In the genomic region with DNA sequence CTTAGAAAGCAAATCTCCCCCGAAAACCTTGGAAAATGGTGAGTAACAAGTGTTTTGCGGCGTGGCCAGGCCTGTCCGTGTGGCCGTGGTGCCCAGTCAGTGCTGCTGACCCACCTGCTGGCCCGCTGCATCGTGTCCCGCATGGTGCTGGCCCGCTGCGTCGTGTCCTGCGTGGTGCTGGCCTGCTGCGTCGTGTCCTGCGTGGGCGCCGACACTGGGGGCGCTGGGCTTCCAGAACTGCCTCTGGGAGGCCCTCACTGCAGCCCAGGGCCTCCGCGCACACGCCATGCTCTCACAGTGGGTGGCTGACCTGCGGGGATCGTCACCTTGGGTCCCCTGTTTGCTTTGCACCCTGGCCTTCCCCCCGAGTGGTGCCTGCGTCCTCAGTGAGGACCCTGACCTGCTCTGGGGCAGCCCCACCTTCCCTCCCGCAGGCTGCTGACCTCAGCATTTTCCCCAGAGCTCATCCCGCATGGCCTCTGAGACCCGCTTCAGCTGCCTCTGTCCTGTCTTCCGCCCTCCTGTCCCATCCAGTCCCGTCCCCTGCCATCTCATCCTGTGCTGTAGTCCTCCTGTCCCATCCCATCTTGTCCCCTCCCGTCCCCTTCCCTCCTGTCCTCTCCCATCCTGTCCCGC, we compare ENCODE assay signal across 16 cellular contexts. TPM values are rescaled to one million over a fixed set of nuclear protein-coding genes. Genes with fewer than 3 reads are reported as not detected.
DNase-seq lines count a peak whose midpoint lies in the region; ATAC-seq and TF ChIP-seq lines count a peak whose summit lies in the region.
"Had no signal": no experiment of that assay in that cellular context is flagged by ENCODE, and none has a peak within 500 bp of the region (broad histone marks: within the 10 kb centered on the region; RNA-seq: fewer than 3 reads in every experiment).

No MANE protein-coding gene starts in this region.

- no peak for TF ChIP-seq CTCF in HEK293 (tag by site-specific recombination; IDR thresholded peaks at IDR 0.05)
- TF ChIP-seq CTCF in endothelial cell (IDR thresholded peaks at IDR 0.05; ENCODE audit: unreplicated experiment) = no peak
- TF ChIP-seq CTCF in uterus (IDR thresholded peaks at IDR 0.05) = no peak

- peak overlapping the region; percentile 39 for H3K4me3 Mint-ChIP-seq in endothelial cell (ENCODE audit: unreplicated experiment)

- intact Hi-C loops in uterus (cut with DNase I; ENCODE audit: low total_unique reads) = no loop called here

- CTCF ChIA-PET in HEK293 (lab: Yijun Ruan, JAX) = no interaction called here

- H3K9me3 Mint-ChIP-seq in endothelial cell (ENCODE audit: unreplicated experiment) = no peaks in the 10 kb centered on the region

- DNase-seq in endothelial cell (ENCODE audit: low spot score) (no peak), uterus (no peak)
- DNase-seq: left lung; mucosa of descending colon; NCI-H1092; NCI-H524 treated with DMSO at 0.1 percent for 48 hours; SHP77 treated with DMSO at 0.1 percent for 48 hours; stimulated activated CD4-positive, alpha-beta T cell treated with anti-CD3 and anti-CD28 coated beads, Interleukin-12 subunit alpha, Interleukin-12 subunit beta, amount 100 ng/mL, for 4 hours; T-helper 1 cell had no signal

- no peak overlapping the region for H3K27ac Mint-ChIP-seq in endothelial cell (ENCODE audit: unreplicated experiment)

- no peaks in the 10 kb centered on the region for H3K4me1 ChIP-seq in HEK293 (ENCODE audit: control insufficient read depth, insufficient read depth, low read length)
- H3K4me1 ChIP-seq in uterus = no peaks in the 10 kb centered on the region
- H3K4me1 ChIP-seq: left lung had no signal

- H3K27me3 Mint-ChIP-seq in endothelial cell (ENCODE audit: unreplicated experiment) = peaks cover 13% of the 10 kb centered on the region

- no peak for TF ChIP-seq POLR2A in uterus (IDR thresholded peaks at IDR 0.05)

- H3K27ac ChIP-seq in HEK293 (ENCODE audit: extremely low read depth, low read depth, low read length) (no peak overlapping the region), uterus (no peak overlapping the region)
- H3K27ac ChIP-seq: left lung, tibial nerve had no signal

- ATAC-seq in HG02973 (IDR thresholded peaks at IDR 0.05; ENCODE audit: unreplicated experiment) = no peak
- ATAC-seq: esophagus mucosa, left lung, mucosa of descending colon had no signal

- peaks cover 7% of the 10 kb centered on the region for H3K4me1 Mint-ChIP-seq in endothelial cell (ENCODE audit: unreplicated experiment)

- H3K4me3 ChIP-seq in HEK293 (ENCODE audit: low read depth, low read length) (no peak overlapping the region), uterus (no peak overlapping the region)
- H3K4me3 ChIP-seq: dorsolateral prefrontal cortex, left lung, mucosa of descending colon, tibial nerve had no signal

- POLR2A ChIA-PET in HEK293 (lab: Yijun Ruan, JAX) = no interaction called here

- H3K27me3 ChIP-seq in uterus = no peaks in the 10 kb centered on the region
- H3K27me3 ChIP-seq: dorsolateral prefrontal cortex, left lung, tibial nerve had no signal

- H3K9me3 ChIP-seq in HEK293 (ENCODE audit: control insufficient read depth, insufficient read depth, low read depth, low read length) = no peaks in the 10 kb centered on the region
- H3K9me3 ChIP-seq in uterus = no peaks in the 10 kb centered on the region
- H3K9me3 ChIP-seq: left lung, mucosa of descending colon, tibial nerve had no signal

- peaks cover 14% of the 10 kb centered on the region for H3K36me3 Mint-ChIP-seq in endothelial cell (ENCODE audit: low read depth, unreplicated experiment)

- peaks cover 4 to 68% of the 10 kb centered on the region in 2 experiments; a peak in 2 of 3 replicates for H3K36me3 ChIP-seq in HEK293 (ENCODE audit: control insufficient read depth in 2 of 2, insufficient read depth in 1 of 2, low read length in 2 of 2)
- no peaks in the 10 kb centered on the region for H3K36me3 ChIP-seq in uterus

TF ChIP-seq in HEK293, 187 proteins besides CTCF, POLR2A, EP300 and RAD21:
- peak; percentile 40; the same call in 1 of the 2 replicates for TF ChIP-seq SCRT2 (tag by site-specific recombination; IDR thresholded peaks at IDR 0.05)
- no peak for TF ChIP-seq KLF16 (tag by site-specific recombination; IDR thresholded peaks at IDR 0.05)

RNA-seq across cellular contexts. Expression of gene PLEKHJ1, which starts 10.6 kb away (rescaled TPM):
- total RNA-seq in endothelial cell (ENCODE audit: unreplicated experiment) (126 TPM), uterus (10 to 100 TPM in 3 of 4 donors, 1 to 10 TPM in 1; 5.9 to 56.7 (median 30.1) TPM)

RNA-seq across cellular contexts. Expression of gene SF3A2, which starts 11.1 kb away (rescaled TPM):
- 137 TPM for total RNA-seq in endothelial cell (ENCODE audit: unreplicated experiment)
- total RNA-seq in uterus = 100 to 1,000 TPM in 1 of 4 donors, 10 to 100 TPM in 3; 33.2 to 107 (median 50.6) TPM

RNA-seq across cellular contexts. Expression of gene AMH, which starts 23.6 kb away (rescaled TPM):
- total RNA-seq in endothelial cell (ENCODE audit: unreplicated experiment) (5.6 TPM), uterus (1 to 10 TPM in 1 of 4 donors, under 1 TPM in 1, not detected in 2; 0.35 to 3.5 TPM)

RNA-seq across cellular contexts. Expression of gene JSRP1, which starts 30.7 kb away (rescaled TPM):
- not detected for total RNA-seq in endothelial cell (ENCODE audit: unreplicated experiment)
- total RNA-seq in uterus = not detected
- total RNA-seq: esophagus mucosa, renal cortical epithelial cell, tibial nerve had no signal

RNA-seq across cellular contexts. Expression of gene PEAK3, which starts 56.4 kb away (rescaled TPM):
- total RNA-seq in endothelial cell (ENCODE audit: unreplicated experiment) (0.97 TPM), uterus (under 1 TPM in 2 of 4 donors, not detected in 2; 0.26 to 0.40 TPM)
- total RNA-seq: G401 had no signal
